ENCODE assay signal across 28 cellular contexts in genomic region chr4:28976369-28976768, GRCh38.
"Had no signal": no experiment of that assay in that cellular context is flagged by ENCODE, and none has a peak within 500 bp of the region (broad histone marks: within the 10 kb centered on the region; RNA-seq: fewer than 3 reads in every experiment).

No MANE protein-coding gene starts in this region.

- DNase-seq: colonic mucosa; cortex of kidney; dermis blood vessel endothelial cell; dorsolateral prefrontal cortex; effector CD4-positive, alpha-beta T cell; effector CD8-positive, alpha-beta T cell; effector memory CD4-positive, alpha-beta T cell; effector memory CD8-positive, alpha-beta T cell; endodermal cell; erythroblast; esophagus squamous epithelium; foreskin fibroblast; foreskin keratinocyte; foreskin melanocyte; gastrocnemius medialis; glutamatergic neuron; head of caudate nucleus; heart left ventricle; heart right ventricle had no signal

- H3K27ac ChIP-seq: colonic mucosa, coronary artery, dorsolateral prefrontal cortex, epithelial cell of prostate, esophagus muscularis mucosa, esophagus squamous epithelium, foreskin keratinocyte, gastrocnemius medialis, gastroesophageal sphincter, heart left ventricle, heart right ventricle had no signal

- H3K4me1 ChIP-seq: colonic mucosa, esophagus muscularis mucosa, esophagus squamous epithelium, gastrocnemius medialis, gastroesophageal sphincter, heart left ventricle, heart right ventricle had no signal

- H3K4me3 ChIP-seq: colonic mucosa, coronary artery, dorsolateral prefrontal cortex, esophagus muscularis mucosa, esophagus squamous epithelium, gastrocnemius medialis, gastroesophageal sphincter, heart left ventricle, heart right ventricle had no signal

- ATAC-seq: effector memory CD8-positive, alpha-beta T cell; esophagus mucosa; foreskin keratinocyte; gastrocnemius medialis; gastroesophageal sphincter; heart left ventricle; heart right ventricle had no signal

- H3K27me3 ChIP-seq: colonic mucosa, esophagus muscularis mucosa, esophagus squamous epithelium, foreskin keratinocyte, gastrocnemius medialis, gastroesophageal sphincter, heart left ventricle, heart right ventricle had no signal

- FAIRE-seq: colon, endometrium, endothelial cell of umbilical vein, frontal cortex had no signal

- H3K9me3 ChIP-seq: colonic mucosa, esophagus muscularis mucosa, esophagus squamous epithelium, gastrocnemius medialis, gastroesophageal sphincter, heart left ventricle, heart right ventricle had no signal

- H3K36me3 ChIP-seq: colonic mucosa, esophagus muscularis mucosa, esophagus squamous epithelium, gastrocnemius medialis, gastroesophageal sphincter, heart left ventricle, heart right ventricle had no signal
